ENCODE assay signal across 11 cellular contexts in the genomic region with DNA sequence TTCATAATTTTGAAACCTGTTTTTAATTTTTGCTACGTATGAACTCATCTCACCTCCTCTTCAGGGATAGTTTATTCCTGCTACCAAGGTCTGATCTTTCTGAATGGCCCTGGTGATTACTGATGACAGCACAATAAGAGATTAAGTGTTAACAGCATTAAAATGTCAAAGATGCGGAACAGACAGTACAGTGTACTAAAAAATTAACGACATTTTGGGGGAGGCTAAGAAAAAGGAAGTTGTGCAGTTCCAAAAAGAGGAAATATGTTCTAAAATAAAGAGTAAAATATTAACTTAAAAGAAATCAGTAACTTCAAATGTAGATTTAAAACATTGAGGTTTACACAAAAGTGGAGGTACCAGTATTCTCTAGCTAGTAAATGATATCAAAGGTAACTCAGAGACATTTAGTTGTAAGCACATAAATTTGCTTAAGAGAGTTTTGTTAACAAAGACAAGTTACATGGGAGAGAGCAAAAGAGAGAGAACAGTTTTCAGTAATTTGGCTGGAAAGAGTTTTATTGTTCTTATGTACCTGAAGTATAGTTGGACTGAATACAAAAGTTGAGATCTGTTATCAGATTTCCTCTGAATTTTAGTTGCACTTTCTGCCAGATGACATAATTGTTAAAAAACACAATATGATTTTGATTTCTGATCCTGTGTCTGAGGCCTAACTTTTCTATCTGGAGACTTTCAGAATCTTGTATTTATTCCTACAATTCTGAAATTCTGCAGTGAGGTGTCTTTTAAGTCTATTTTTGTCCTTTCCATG. TPM values are rescaled to one million over a fixed set of nuclear protein-coding genes. Genes with fewer than 3 reads are reported as not detected.
A peak's percentile ranks its signal among the peaks of the same experiment; 100 is the strongest.
DNase-seq lines count a peak whose midpoint lies in the region; FAIRE-seq and TF ChIP-seq lines count a peak whose summit lies in the region.
"Had no signal": no experiment of that assay in that cellular context is flagged by ENCODE, and none has a peak within 500 bp of the region (broad histone marks: within the 10 kb centered on the region; RNA-seq: fewer than 3 reads in every experiment).

No MANE protein-coding gene starts in this region.

- TF ChIP-seq CTCF in OCI-LY7 (conservative IDR thresholded peaks at IDR 0.05; ENCODE audit: low read length), result no peak

- peaks cover 7% of the 10 kb centered on the region; the same call in 1 of the 2 replicates for H3K36me3 ChIP-seq in OCI-LY7 (ENCODE audit: insufficient read depth, low read length)

- H4K20me1 ChIP-seq in OCI-LY7 (ENCODE audit: insufficient read depth, low read length), result no peaks in the 10 kb centered on the region

- H3K4me1 ChIP-seq in OCI-LY7 (ENCODE audit: insufficient read depth, low read length, poor library complexity, severe bottlenecking), result peaks cover 79% of the 10 kb centered on the region
- H3K4me1 ChIP-seq: parathyroid adenoma had no signal

- no peaks in the 10 kb centered on the region for H3K9me2 ChIP-seq in OCI-LY7 (ENCODE audit: insufficient read depth, low read length)

- TSS peak; percentile 31 for BruUV-seq in OCI-LY7 (replicated peaks; lab: Mats Ljungman, UMichigan)

- peak overlapping the region; percentile 67 for H3K4me2 ChIP-seq in OCI-LY7 (ENCODE audit: low read length)

- intact Hi-C loops in OCI-LY7 (cut with micrococcal nuclease; ENCODE audit: unreplicated experiment), result loop anchor here (10.0 kb wide), 1 partner anchor 1042 kb away; a partner anchor contains a TSS

- H3K79me2 ChIP-seq in OCI-LY7 (ENCODE audit: insufficient read depth, low read depth, low read length), result peaks cover 22% of the 10 kb centered on the region
- H3K79me2 ChIP-seq: parathyroid adenoma had no signal

- peaks cover 7% of the 10 kb centered on the region; the same call in 1 of the 2 replicates for H3K9me3 ChIP-seq in OCI-LY7 (ENCODE audit: low read length)

- H3K27ac ChIP-seq in OCI-LY7 (ENCODE audit: low read depth, low read length, poor library complexity, severe bottlenecking), result peak overlapping the region; percentile 99
- H3K27ac ChIP-seq in skin epidermis, result peak overlapping the region in 16 of 21 experiments; percentile 14 to 80 (median 42)
- H3K27ac ChIP-seq: parathyroid adenoma, VCaP had no signal

- peak overlapping the region; percentile 72 for H2AFZ ChIP-seq in OCI-LY7 (ENCODE audit: low read length)
- H2AFZ ChIP-seq: parathyroid adenoma had no signal

- POLR2A ChIA-PET in OCI-LY7 (lab: Charles Lee), result interaction anchor here (0.6 to 1.4 kb wide), 9 partner anchors 11 to 637 kb away, joined by 3 to 10 read pairs (median 3); a partner anchor contains a TSS

- CTCF ChIA-PET in OCI-LY7 (lab: Charles Lee; ENCODE audit: unreplicated experiment), result no interaction called here

- peak; percentile 38 for FAIRE-seq in H54 (lab: Jason Lieb, UNC)
- FAIRE-seq in endometrium (lab: Jason Lieb, UNC), result peak; percentile 96

- no peak for DNase-seq in H54 (ENCODE audit: insufficient read length, low spot score)
- DNase-seq in OCI-LY7 (ENCODE audit: low spot score), result peak; percentile 73
- DNase-seq in NCI-H524 treated with DMSO at 0.1 percent for 48 hours (lab: John Stamatoyannopoulos, UW), result no peak
- DNase-seq in mucosa of gallbladder (ENCODE audit: low spot score), result no peak
- no peak for DNase-seq in pons (ENCODE audit: low spot score)
- DNase-seq: NCI-H2029 treated with DMSO at 0.1 percent for 48 hours had no signal

- peak overlapping the region; percentile 32 for H3K4me3 ChIP-seq in OCI-LY7 (ENCODE audit: low read depth, low read length, poor library complexity, severe bottlenecking)
- no peak overlapping the region for H3K4me3 ChIP-seq in skin epidermis

- TF ChIP-seq POLR2A in H54 (IDR thresholded peaks at IDR 0.05; ENCODE audit: low read depth, low read length), result no peak

RNA-seq across cellular contexts. Expression of a gene that starts 4.2 kb away (rescaled TPM):
- 68.4 and 73.3 TPM in 2 replicates for total RNA-seq in OCI-LY7 (2014; rRNA removed; shearing (Covaris generic))
- total RNA-seq in OCI-LY7 (2022) (106 and 114 TPM in 2 replicates), mucosa of gallbladder (0.69 TPM)
- total RNA-seq: glomerular endothelial cell had no signal

RNA-seq across cellular contexts. Expression of a gene that starts 23.6 kb away (rescaled TPM):
- 12.3 and 13.7 TPM in 2 replicates for total RNA-seq in OCI-LY7 (2014; rRNA removed; shearing (Covaris generic))
- 9.7 and 10.3 TPM in 2 replicates for total RNA-seq in OCI-LY7 (2022)
- 18.4 TPM for total RNA-seq in mucosa of gallbladder

Comparison
In these comparisons a context has a peak if more than half of its experiments do, and no peak if none do; other contexts are left out.
1. RNA of a gene that starts 4.2 kb away (total RNA-seq): 68.4 to 114 TPM in OCI-LY7; 0.69 TPM in mucosa of gallbladder (single experiment); every median in the first group is over 10 times any median in the second.